12 cellular contexts compared by ENCODE assay signal in genomic region chr18:8424481-8424880, GRCh38.
"Had no signal": no experiment of that assay in that cellular context is flagged by ENCODE, and none has a peak within 500 bp of the region (broad histone marks: within the 10 kb centered on the region; RNA-seq: fewer than 3 reads in every experiment).

No MANE protein-coding gene starts in this region.

- H3K9me3 Mint-ChIP-seq: activated CD4-positive, alpha-beta T cell treated with anti-CD3 and anti-CD28 coated beads, Interleukin-2, amount 10 ng/mL, durations not matched to agents 7 days and 5 days; activated naive CD4-positive, alpha-beta T cell treated with anti-CD3 and anti-CD28 coated beads for 36 hours; nephron had no signal

- H3K4me1 ChIP-seq: esophagus muscularis mucosa, suprapubic skin, upper lobe of left lung had no signal

- ATAC-seq: stimulated activated naive CD8-positive, alpha-beta T cell treated with anti-CD3 and anti-CD28 coated beads, Interleukin-15, Interleukin-2, amounts not matched to agents 100 U/mL and 50 U/mL, for 24 hours had no signal

- H3K4me3 Mint-ChIP-seq: activated CD4-positive, alpha-beta T cell treated with anti-CD3 and anti-CD28 coated beads, Interleukin-2, amount 10 ng/mL, durations not matched to agents 7 days and 5 days; activated naive CD4-positive, alpha-beta T cell treated with anti-CD3 and anti-CD28 coated beads for 36 hours; nephron had no signal

- H3K27ac ChIP-seq: esophagus muscularis mucosa, suprapubic skin, upper lobe of left lung had no signal

- H3K36me3 ChIP-seq: esophagus muscularis mucosa, suprapubic skin, upper lobe of left lung had no signal

- H3K9me3 ChIP-seq: esophagus muscularis mucosa, suprapubic skin, upper lobe of left lung had no signal

- DNase-seq: activated CD4-positive, alpha-beta T cell treated with anti-CD3 and anti-CD28 coated beads, Interleukin-2, amount 10 ng/mL, durations not matched to agents 7 days and 5 days; activated CD4-positive, CD25-positive, alpha-beta regulatory T cell; activated CD8-positive, alpha-beta memory T cell treated with anti-CD3 and anti-CD28 coated beads for 24 hours; activated naive CD4-positive, alpha-beta T cell treated with anti-CD3 and anti-CD28 coated beads for 36 hours; mammary epithelial cell; stimulated activated CD4-positive, alpha-beta T cell treated with anti-CD3 and anti-CD28 coated beads, Interleukin-2, amount 100 ng/mL, for 48 hours; stimulated activated naive CD8-positive, alpha-beta T cell treated with anti-CD3 and anti-CD28 coated beads, Interleukin-15, Interleukin-2, amounts not matched to agents 100 U/mL and 50 U/mL, for 24 hours; T-helper 2 cell; upper lobe of left lung had no signal

- H3K4me3 ChIP-seq: esophagus muscularis mucosa, suprapubic skin, upper lobe of left lung had no signal

- H3K27me3 ChIP-seq: esophagus muscularis mucosa, suprapubic skin, upper lobe of left lung had no signal

- H3K27ac Mint-ChIP-seq: activated CD4-positive, alpha-beta T cell treated with anti-CD3 and anti-CD28 coated beads, Interleukin-2, amount 10 ng/mL, durations not matched to agents 7 days and 5 days; activated naive CD4-positive, alpha-beta T cell treated with anti-CD3 and anti-CD28 coated beads for 36 hours; nephron had no signal

- H3K27me3 Mint-ChIP-seq: activated CD4-positive, alpha-beta T cell treated with anti-CD3 and anti-CD28 coated beads, Interleukin-2, amount 10 ng/mL, durations not matched to agents 7 days and 5 days had no signal

- H3K4me1 Mint-ChIP-seq: activated CD4-positive, alpha-beta T cell treated with anti-CD3 and anti-CD28 coated beads, Interleukin-2, amount 10 ng/mL, durations not matched to agents 7 days and 5 days had no signal
